Comparison of ENCODE assay signal across 17 cellular contexts in the genomic region with DNA sequence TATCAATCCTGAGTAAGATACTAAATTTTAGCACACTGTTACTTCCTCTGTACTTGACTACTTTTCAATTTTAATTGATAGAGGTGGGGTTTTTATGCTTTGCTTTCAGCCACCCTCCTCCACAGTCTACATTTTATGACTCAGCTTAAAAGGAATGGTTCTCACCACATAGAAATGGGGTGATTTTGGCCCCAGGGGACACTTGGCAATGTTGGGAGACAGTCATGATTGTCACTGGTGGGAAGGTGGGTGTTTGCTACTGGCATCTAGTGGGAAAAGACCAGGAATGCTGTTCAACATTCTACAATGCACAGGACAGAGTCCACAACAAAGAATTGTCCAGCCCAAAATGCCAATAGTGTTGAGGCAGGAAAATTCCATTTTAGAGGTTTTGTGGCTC.
DNase-seq lines count a peak whose midpoint lies in the region; ATAC-seq and TF ChIP-seq lines count a peak whose summit lies in the region.
"Had no signal": no experiment of that assay in that cellular context is flagged by ENCODE, and none has a peak within 500 bp of the region (broad histone marks: within the 10 kb centered on the region; RNA-seq: fewer than 3 reads in every experiment).

No MANE protein-coding gene starts in this region.

- DNase-seq in Daoy (ENCODE audit: low read depth) (peak; percentile 51), HS-5 (ENCODE audit: low read depth) (peak; percentile 11), SK-N-MC (ENCODE audit: low read depth, low spot score) (no peak), islet precursor cell (peak; percentile 65), thyroid gland (no peak), LoVo (ENCODE audit: low spot score) (no peak), Ammon's horn (ENCODE audit: low spot score) (no peak)
- DNase-seq: 8988T; ACHN; C1 segment of cervical spinal cord; Calu3; CD4-positive, alpha-beta T cell; DMS 273 treated with DMSO at 0.1 percent for 48 hours; GDM1; GOT3; H9 had no signal

- TF ChIP-seq POLR2A in thyroid gland (IDR thresholded peaks at IDR 0.05): no peak

- intact Hi-C loops in thyroid gland (cut with DNase I): no loop called here

- no peak overlapping the region for H3K9ac ChIP-seq in SK-N-MC (ENCODE audit: insufficient read length)

- peaks cover 7 to 11% of the 10 kb centered on the region in 2 donors for H3K4me1 ChIP-seq in thyroid gland

- peak overlapping the region; percentile 31; the same call in 1 of the 2 replicates for H3K4me3 ChIP-seq in SK-N-MC
- no peak overlapping the region for H3K4me3 ChIP-seq in thyroid gland (replicated peaks in 1 of 3)

- no peaks in the 10 kb centered on the region for H3K27me3 ChIP-seq in thyroid gland

- peak overlapping the region; percentile 45 for H3K27ac ChIP-seq in SK-N-MC
- H3K27ac ChIP-seq in thyroid gland: no peak overlapping the region

- TF ChIP-seq CTCF in thyroid gland (IDR thresholded peaks at IDR 0.05): no peak

- H3K9me3 ChIP-seq in SK-N-MC (ENCODE audit: low read depth, low read length): no peaks in the 10 kb centered on the region
- H3K9me3 ChIP-seq in thyroid gland: no peaks in the 10 kb centered on the region

- ATAC-seq in GM18861 (IDR thresholded peaks at IDR 0.05; ENCODE audit: unreplicated experiment): no peak

- no peaks in the 10 kb centered on the region for H3K36me3 ChIP-seq in SK-N-MC (ENCODE audit: insufficient read depth, low read length)
- H3K36me3 ChIP-seq in thyroid gland: no peaks in the 10 kb centered on the region

Comparison
In these comparisons a context has a peak if more than half of its experiments do, and no peak if none do; other contexts are left out.
1. DNase-seq: peak in Daoy (single experiment), HS-5 (single experiment) and islet precursor cell (single experiment); none in SK-N-MC (single experiment), thyroid gland (0 of 2), LoVo (single experiment) and Ammon's horn (single experiment).